Comparison of ENCODE assay signal across 24 cellular contexts in the genomic region with DNA sequence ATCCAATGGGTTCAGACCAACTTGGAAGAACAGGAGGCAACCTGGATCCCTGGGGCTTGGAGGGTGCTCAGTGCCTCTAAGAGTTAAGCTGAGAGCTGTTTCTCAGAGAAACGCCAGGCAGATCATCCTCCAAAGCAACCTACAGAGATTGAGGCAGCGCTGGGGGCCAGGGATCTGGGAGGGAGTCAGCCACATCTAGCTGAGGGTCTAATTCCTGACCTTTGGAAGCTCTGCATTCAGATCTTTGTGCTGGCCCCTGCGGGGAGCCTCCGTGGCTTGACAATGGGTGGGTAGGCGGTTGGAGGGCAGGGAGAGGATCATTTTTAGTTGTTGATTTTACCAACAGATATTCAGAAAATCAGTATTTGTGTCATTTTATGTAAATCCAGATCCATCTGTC.
"Had no signal": no experiment of that assay in that cellular context is flagged by ENCODE, and none has a peak within 500 bp of the region (broad histone marks: within the 10 kb centered on the region; RNA-seq: fewer than 3 reads in every experiment).

No MANE protein-coding gene starts in this region.

- ATAC-seq: effector memory CD8-positive, alpha-beta T cell; esophagus mucosa; foreskin keratinocyte; gastrocnemius medialis; gastroesophageal sphincter; heart left ventricle had no signal

- H3K36me3 ChIP-seq: colonic mucosa, esophagus muscularis mucosa, esophagus squamous epithelium, gastrocnemius medialis, gastroesophageal sphincter, heart left ventricle had no signal

- H3K27ac Mint-ChIP-seq: dendritic cell treated with granulocyte-macrophage colony-stimulating factor and Interleukin-4, amounts not matched to agents 40 ng/mL and 50 ng/mL, for 4 days; effector memory CD8-positive, alpha-beta T cell; endodermal cell had no signal

- DNase-seq: colonic mucosa; cortex of kidney; dermis blood vessel endothelial cell; dorsolateral prefrontal cortex; effector CD4-positive, alpha-beta T cell; effector CD8-positive, alpha-beta T cell; effector memory CD4-positive, alpha-beta T cell; effector memory CD8-positive, alpha-beta T cell; endodermal cell; erythroblast; esophagus squamous epithelium; foreskin fibroblast; foreskin keratinocyte; foreskin melanocyte; gastrocnemius medialis; glutamatergic neuron; head of caudate nucleus; heart left ventricle had no signal

- H3K4me1 ChIP-seq: colonic mucosa, esophagus muscularis mucosa, esophagus squamous epithelium, foreskin keratinocyte, gastrocnemius medialis, gastroesophageal sphincter had no signal

- H3K9me3 Mint-ChIP-seq: dendritic cell treated with granulocyte-macrophage colony-stimulating factor and Interleukin-4, amounts not matched to agents 40 ng/mL and 50 ng/mL, for 4 days; effector memory CD8-positive, alpha-beta T cell; endodermal cell had no signal

- H3K4me3 ChIP-seq: colonic mucosa, coronary artery, dorsolateral prefrontal cortex, esophagus muscularis mucosa, esophagus squamous epithelium, gastrocnemius medialis, gastroesophageal sphincter, heart left ventricle had no signal

- H3K27me3 ChIP-seq: colonic mucosa, dorsolateral prefrontal cortex, esophagus muscularis mucosa, esophagus squamous epithelium, gastrocnemius medialis, gastroesophageal sphincter, heart left ventricle had no signal

- H3K9me3 ChIP-seq: colonic mucosa, esophagus muscularis mucosa, esophagus squamous epithelium, gastrocnemius medialis, gastroesophageal sphincter, heart left ventricle had no signal

- H3K4me1 Mint-ChIP-seq: endodermal cell had no signal

- H3K27ac ChIP-seq: colonic mucosa, coronary artery, dorsolateral prefrontal cortex, epithelial cell of prostate, esophagus muscularis mucosa, esophagus squamous epithelium, foreskin keratinocyte, gastrocnemius medialis, gastroesophageal sphincter, heart left ventricle had no signal

- H3K4me3 Mint-ChIP-seq: dendritic cell treated with granulocyte-macrophage colony-stimulating factor and Interleukin-4, amounts not matched to agents 40 ng/mL and 50 ng/mL, for 4 days; effector memory CD8-positive, alpha-beta T cell; endodermal cell had no signal
